15 cellular contexts compared by ENCODE assay signal in the genomic region with DNA sequence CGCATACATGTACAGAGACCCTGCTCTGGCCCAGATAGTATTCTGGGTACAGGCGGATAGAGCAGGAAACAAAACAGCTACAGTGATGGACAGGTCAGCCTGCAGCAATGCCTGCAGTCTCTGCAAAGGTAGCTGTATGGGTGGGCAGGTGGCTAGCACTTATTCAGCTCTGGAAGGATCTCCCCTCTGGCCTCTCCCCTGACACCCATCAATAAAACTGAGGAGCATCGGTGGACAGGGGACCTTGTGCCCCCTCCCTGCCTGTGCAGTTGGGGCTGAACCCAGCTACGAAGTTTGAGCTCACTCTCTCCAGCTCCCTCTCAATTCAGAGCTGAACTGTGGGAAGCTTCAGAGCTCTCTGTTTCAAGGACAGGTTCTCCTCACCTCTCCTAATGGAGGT. TPM values are rescaled to one million over a fixed set of nuclear protein-coding genes. Genes with fewer than 3 reads are reported as not detected.
DNase-seq lines count a peak whose midpoint lies in the region; ATAC-seq, FAIRE-seq and TF ChIP-seq lines count a peak whose summit lies in the region.
"Had no signal": no experiment of that assay in that cellular context is flagged by ENCODE, and none has a peak within 500 bp of the region (broad histone marks: within the 10 kb centered on the region; RNA-seq: fewer than 3 reads in every experiment).

No MANE protein-coding gene starts in this region.

- H3F3A ChIP-seq in neural progenitor cell (ENCODE audit: low read depth), result no peaks in the 10 kb centered on the region

- in situ Hi-C loops in GM12878 (cut with MboI), result no loop called here

- H3K27ac Mint-ChIP-seq in CD8-positive, alpha-beta T cell, result peak overlapping the region; percentile 97
- H3K27ac Mint-ChIP-seq in neural progenitor cell (peak overlapping the region; percentile 78), Calu3 (ENCODE audit: unreplicated experiment) (no peak overlapping the region)

- H3K79me2 ChIP-seq in GM12878 (ENCODE audit: control insufficient read depth, insufficient read depth, low read length), result peaks cover 2% of the 10 kb centered on the region
- no peaks in the 10 kb centered on the region for H3K79me2 ChIP-seq in neural progenitor cell (ENCODE audit: low read depth)

- H3K9me3 ChIP-seq in CD8-positive, alpha-beta T cell (ENCODE audit: low read length), result no peaks in the 10 kb centered on the region
- H3K9me3 ChIP-seq in KOPT-K1 (ENCODE audit: insufficient read depth, low read length, poor library complexity, severe bottlenecking) (no peaks in the 10 kb centered on the region), GM12878 (replicated peaks; ENCODE audit: control insufficient read depth, insufficient read depth, low read length) (no peaks in the 10 kb centered on the region), neural progenitor cell (ENCODE audit: low read depth) (no peaks in the 10 kb centered on the region), testis (no peaks in the 10 kb centered on the region)
- H3K9me3 ChIP-seq: heart right ventricle had no signal

- BruUV-seq in GM12878 (replicated peaks; lab: Mats Ljungman, UMichigan), result no TSS peak
- BruUV-seq in Calu3 (replicated peaks; lab: Mats Ljungman, UMichigan), result no TSS peak

- no peak for ATAC-seq in CD8-positive, alpha-beta T cell
- no peak for ATAC-seq in GM12878
- no peak for ATAC-seq in GM19397 (IDR thresholded peaks at IDR 0.05; ENCODE audit: unreplicated experiment)

- peak overlapping the region; percentile 96 for H3K4me3 Mint-ChIP-seq in CD8-positive, alpha-beta T cell
- H3K4me3 Mint-ChIP-seq in neural progenitor cell (no peak overlapping the region), Calu3 (ENCODE audit: low read depth, unreplicated experiment) (no peak overlapping the region)

- RAD21 ChIA-PET in GM12878 (lab: Charles Lee; ENCODE audit: unreplicated experiment), result interaction anchor here (1.5 to 6.6 kb wide), 7 partner anchors 9 to 604 kb away, joined by 4 to 66 read pairs (median 7); no protein-coding TSS in a partner anchor

- H3K9ac ChIP-seq in GM12878 (ENCODE audit: control insufficient read depth, insufficient read depth, low read length) (peak overlapping the region; percentile 2; the same call in 1 of the 2 replicates), neural progenitor cell (no peak overlapping the region)

- peaks cover 74% of the 10 kb centered on the region for H3K4me1 Mint-ChIP-seq in CD8-positive, alpha-beta T cell (ENCODE audit: low read depth)
- H3K4me1 Mint-ChIP-seq in neural progenitor cell (peaks cover 34% of the 10 kb centered on the region), Calu3 (ENCODE audit: low read depth, unreplicated experiment) (peaks cover 25% of the 10 kb centered on the region)

- H3K27me3 Mint-ChIP-seq in CD8-positive, alpha-beta T cell (ENCODE audit: low read depth), result peaks cover 3% of the 10 kb centered on the region
- H3K27me3 Mint-ChIP-seq in neural progenitor cell (ENCODE audit: insufficient read depth, low read depth) (peaks cover 12% of the 10 kb centered on the region), Calu3 (ENCODE audit: unreplicated experiment) (no peaks in the 10 kb centered on the region)

- DNase-seq in CD8-positive, alpha-beta T cell, result no peak
- DNase-seq in GM12878 (ENCODE audit: low read depth, low spot score), result no peak
- DNase-seq in neural progenitor cell (ENCODE audit: low spot score), result no peak
- DNase-seq in GM10266 (ENCODE audit: extremely low spot score), result no peak
- no peak for DNase-seq in Calu3
- DNase-seq in testis, result no peak
- DNase-seq: activated CD4-positive, alpha-beta T cell treated with anti-CD3 and anti-CD28 coated beads for 4 hours; GOT3; heart right ventricle; NCI-H187; NCI-H774 had no signal

- no peak for TF ChIP-seq CTCF in CD8-positive, alpha-beta T cell (IDR thresholded peaks at IDR 0.05)
- TF ChIP-seq CTCF in GM12878 (IDR thresholded peaks at IDR 0.05 in 2 of 3, conservative IDR thresholded peaks at IDR 0.05 in 1 of 3; ENCODE audit: control insufficient read depth in 2 of 3, extremely low read depth in 1 of 3, insufficient read depth in 1 of 3, low read depth in 3 of 3, low read length in 3 of 3) (no peak), neural progenitor cell (IDR thresholded peaks at IDR 0.05) (no peak), GM10266 (IDR thresholded peaks at IDR 0.05; ENCODE audit: control insufficient read depth, insufficient read depth, low read depth, missing control alignments) (no peak), Calu3 (IDR thresholded peaks at IDR 0.05; ENCODE audit: unreplicated experiment) (no peak), testis (IDR thresholded peaks at IDR 0.05) (no peak)

- POLR2A ChIA-PET in CD8-positive, alpha-beta T cell (lab: Charles Lee), result interaction anchor here (1.0 to 1.5 kb wide), 3 partner anchors 16 to 183 kb away, joined by 3 to 5 read pairs (median 4); partner anchors contain the start of gene USPL1
- POLR2A ChIA-PET in GM12878 (lab: Charles Lee), result interaction anchor here (1.0 to 1.6 kb wide), 6 partner anchors 16 to 365 kb away, joined by 3 to 7 read pairs (median 4); no protein-coding TSS in a partner anchor

- peak overlapping the region; percentile 11 for H3K27ac ChIP-seq in CD8-positive, alpha-beta T cell (ENCODE audit: low read depth, low read length)
- H3K27ac ChIP-seq in KOPT-K1 (ENCODE audit: low read depth, low read length, poor library complexity, severe bottlenecking) (peak overlapping the region; percentile 82), GM12878 (ENCODE audit: control insufficient read depth, insufficient read depth) (peak overlapping the region; percentile 36; the same call in 1 of the 2 replicates), neural progenitor cell (no peak overlapping the region), testis (no peak overlapping the region)

- no peaks in the 10 kb centered on the region for H4K20me1 ChIP-seq in GM12878 (ENCODE audit: control insufficient read depth, insufficient read depth)
- H4K20me1 ChIP-seq in neural progenitor cell (ENCODE audit: low read depth), result no peaks in the 10 kb centered on the region

- no peak for TF ChIP-seq EP300 in GM12878 (IDR thresholded peaks at IDR 0.05; ENCODE audit: borderline replicate concordance in 1 of 2, control insufficient read depth in 1 of 2, low read depth in 2 of 2, low read length in 2 of 2)

- FAIRE-seq in GM12878 (lab: Jason Lieb, UNC), result no peak

- 93% methylated on average over 4 of the region's 4 CpGs for WGBS in GM12878 (ENCODE audit: insufficient coverage, insufficient replicate concordance, low lambda C conversion rate, missing lambda C conversion rate)
- WGBS in testis, 2 donors, result 83 to 86% methylated on average over 3 to 4 of the region's 4 CpGs

- SMC1A ChIA-PET in GM12878 (lab: Charles Lee; ENCODE audit: uncharacterized antibody, unreplicated experiment), result interaction anchor here (0.6 to 6.4 kb wide), 18 partner anchors 10 to 164 kb away, joined by 3 to 51 read pairs (median 4); no protein-coding TSS in a partner anchor

- TF ChIP-seq POLR2A in GM12878 (IDR thresholded peaks at IDR 0.05; ENCODE audit: low read depth, low read length) (no peak), testis (IDR thresholded peaks at IDR 0.05) (no peak)

- H3K4me1 ChIP-seq in CD8-positive, alpha-beta T cell (ENCODE audit: insufficient read depth, low read length), result peaks cover 52% of the 10 kb centered on the region
- peaks cover 54% of the 10 kb centered on the region for H3K4me1 ChIP-seq in GM12878 (ENCODE audit: control insufficient read depth, insufficient read depth, low read length)
- H3K4me1 ChIP-seq in neural progenitor cell, result peaks cover 17% of the 10 kb centered on the region
- H3K4me1 ChIP-seq in testis, result peaks cover 9% of the 10 kb centered on the region

- H3K9me3 Mint-ChIP-seq in CD8-positive, alpha-beta T cell, result no peaks in the 10 kb centered on the region
- no peaks in the 10 kb centered on the region for H3K9me3 Mint-ChIP-seq in neural progenitor cell
- H3K9me3 Mint-ChIP-seq in Calu3 (ENCODE audit: low read depth, unreplicated experiment), result no peaks in the 10 kb centered on the region

- CTCF ChIA-PET in CD8-positive, alpha-beta T cell (lab: Charles Lee), result interaction anchor here (0.9 to 1.1 kb wide), 2 partner anchors 30 to 46 kb away, joined by 3 read pairs; no protein-coding TSS in a partner anchor
- CTCF ChIA-PET in GM12878 (lab: Yijun Ruan, JAX) (interaction anchor here (0.7 to 2.1 kb wide), 10 partner anchors 16 to 622 kb away, joined by 3 to 7 read pairs (median 4); no protein-coding TSS in a partner anchor), Calu3 (lab: Charles Lee) (interaction anchor here (0.6 kb wide), 1 partner anchor 485 kb away, joined by 4 read pairs; no protein-coding TSS in a partner anchor)

- TF ChIP-seq RAD21 in GM12878 (IDR thresholded peaks at IDR 0.05; ENCODE audit: insufficient read depth, low read depth, low read length), result no peak

- peak overlapping the region; percentile 64 for H3K4me3 ChIP-seq in CD8-positive, alpha-beta T cell (ENCODE audit: low read depth, low read length)
- H3K4me3 ChIP-seq in GM12878, result peak overlapping the region; percentile 56; the same call in 1 of the 2 replicates
- H3K4me3 ChIP-seq in neural progenitor cell, result no peak overlapping the region
- H3K4me3 ChIP-seq in testis, result no peak overlapping the region
- H3K4me3 ChIP-seq: lung had no signal

- H3K4me2 ChIP-seq in GM12878 (ENCODE audit: control insufficient read depth, insufficient read depth) (peak overlapping the region; percentile 66), neural progenitor cell (no peak overlapping the region)

- no peaks in the 10 kb centered on the region for H3K36me3 ChIP-seq in CD8-positive, alpha-beta T cell (ENCODE audit: insufficient read depth, low read length)
- H3K36me3 ChIP-seq in KOPT-K1 (ENCODE audit: insufficient read depth, low read length), result no peaks in the 10 kb centered on the region
- H3K36me3 ChIP-seq in GM12878 (ENCODE audit: control insufficient read depth in 2 of 2, insufficient read depth in 2 of 2, low read length in 1 of 2), result no peaks in the 10 kb centered on the region
- no peaks in the 10 kb centered on the region for H3K36me3 ChIP-seq in neural progenitor cell
- H3K36me3 ChIP-seq in testis (ENCODE audit: low read depth, missing control alignments), result no peaks in the 10 kb centered on the region
- H3K36me3 ChIP-seq: heart right ventricle had no signal

- no peaks in the 10 kb centered on the region for H3K27me3 ChIP-seq in CD8-positive, alpha-beta T cell (ENCODE audit: insufficient read depth, low read length)
- H3K27me3 ChIP-seq in GM12878 (replicated peaks in 1 of 2; ENCODE audit: control insufficient read depth in 2 of 2, insufficient read depth in 2 of 2, low read length in 1 of 2) (no peaks in the 10 kb centered on the region), neural progenitor cell (no peaks in the 10 kb centered on the region), testis (no peaks in the 10 kb centered on the region)

- intact Hi-C loops in CD8-positive, alpha-beta T cell (cut with DNase I, micrococcal nuclease), result loop anchor here (2.0 to 5.0 kb wide), 4 partner anchors 14 to 365 kb away; partner anchors contain the start of gene HMGB1 (in 1 of the 2)
- intact Hi-C loops in GM12878 (cut with micrococcal nuclease; ENCODE audit: unreplicated experiment), result no loop called here
- intact Hi-C loops in Calu3 (cut with micrococcal nuclease; ENCODE audit: unreplicated experiment), result no loop called here
- intact Hi-C loops in testis (cut with DNase I; ENCODE audit: low total_unique reads), result no loop called here

- no peak overlapping the region; the same call in 1 of the 2 replicates for H2AFZ ChIP-seq in GM12878 (ENCODE audit: control insufficient read depth, low read depth, low read length)
- H2AFZ ChIP-seq in neural progenitor cell (replicated peaks), result no peak overlapping the region

- peaks cover 5% of the 10 kb centered on the region for H3K36me3 Mint-ChIP-seq in CD8-positive, alpha-beta T cell
- no peaks in the 10 kb centered on the region for H3K36me3 Mint-ChIP-seq in neural progenitor cell
- no peaks in the 10 kb centered on the region for H3K36me3 Mint-ChIP-seq in Calu3 (ENCODE audit: insufficient read depth, unreplicated experiment)

RNA-seq across cellular contexts. Expression of gene ALOX5AP, which starts 1.6 kb away (rescaled TPM):
- total RNA-seq in CD8-positive, alpha-beta T cell, result 10 to 100 TPM; 16.3 to 16.6 TPM
- total RNA-seq in GM12878 (2013; cell fraction: nucleolus; rRNA removed), result 33.3 and 39.3 TPM in 2 replicates
- total RNA-seq in GM12878 (2014; rRNA removed) (82.5 and 92.9 TPM in 2 replicates), GM12878 (2014; rRNA removed; fragmentation: Illumina TruSeq; extraction: Trizol) (56.9 and 59.4 TPM in 2 replicates), GM12878 (2021) (45.9 and 48.5 TPM in 2 replicates), neural progenitor cell (ENCODE audit: low replicate concordance) (not detected in 2 replicates), Calu3 (2022) (not detected in 2 replicates), testis (1 to 10 TPM; 2.5 to 7.3 TPM)
- 56.3 TPM for polyA plus RNA-seq in GM12878 (2011; ENCODE audit: low read depth)
- polyA plus RNA-seq in GM12878 (2011; rRNA removed) (278 and 283 TPM in 2 replicates), GM12878 (2014; fragmentation: Illumina TruSeq; extraction: Trizol) (137 and 156 TPM in 2 replicates), GM12878 (2014; fragmentation: Nextera tagmentation; extraction: Ambion mirVana) (100 to 1,000 TPM; 321 to 426 TPM), GM12878 (2014; rRNA removed) (88.0 and 91.9 TPM in 2 replicates), GM12878 (2016; fragmentation: Nextera tagmentation; extraction: Ambion mirVana) (100 to 1,000 TPM; 105 to 114 TPM), testis (ENCODE audit: insufficient read depth, low read depth, low replicate concordance) (13.4 TPM)
- 238 and 302 TPM in 2 replicates for polyA plus RNA-seq in GM12878 (2011; cell fraction: cytosol; rRNA removed)
- polyA plus RNA-seq in GM12878 (2011; cell fraction: nucleus; rRNA removed), result 74.4 and 118 TPM in 2 replicates
- 37.3 and 38.9 TPM in 2 replicates for polyA plus RNA-seq in GM12878 (2012)
- 192 and 220 TPM in 2 replicates for polyA minus RNA-seq in GM12878 (2011; rRNA and poly(A)+ RNA removed)
- polyA minus RNA-seq in GM12878 (2011; cell fraction: cytosol; rRNA and poly(A)+ RNA removed), result 27.6 and 28.6 TPM in 2 replicates
- 21.3 and 23.0 TPM in 2 replicates for polyA minus RNA-seq in GM12878 (2011; cell fraction: nucleus; rRNA and poly(A)+ RNA removed)
- total RNA-seq: SK-MEL-5 had no signal

Comparison
In these comparisons a context has a peak if more than half of its experiments do, and no peak if none do; other contexts are left out.
1. H3K27ac ChIP-seq: peak in CD8-positive, alpha-beta T cell (single experiment), KOPT-K1 (single experiment) and GM12878 (single experiment); none in neural progenitor cell (single experiment) and testis (0 of 2).
2. H3K4me3 ChIP-seq: peak in CD8-positive, alpha-beta T cell (single experiment) and GM12878 (single experiment); none in neural progenitor cell (single experiment) and testis (0 of 2).
3. intact Hi-C loops: an anchor here in CD8-positive, alpha-beta T cell (2.0 to 5.0 kb wide); none called in GM12878, Calu3 and testis.